Comparison of ENCODE assay signal across 8 cellular contexts in genomic region chr4:99563310-99564186, GRCh38. TPM values are rescaled to one million over a fixed set of nuclear protein-coding genes. Genes with fewer than 3 reads are reported as not detected.
A peak's percentile ranks its signal among the peaks of the same experiment; 100 is the strongest.
DNase-seq lines count a peak whose midpoint lies in the region; ATAC-seq and TF ChIP-seq lines count a peak whose summit lies in the region.

A gene with protein sequence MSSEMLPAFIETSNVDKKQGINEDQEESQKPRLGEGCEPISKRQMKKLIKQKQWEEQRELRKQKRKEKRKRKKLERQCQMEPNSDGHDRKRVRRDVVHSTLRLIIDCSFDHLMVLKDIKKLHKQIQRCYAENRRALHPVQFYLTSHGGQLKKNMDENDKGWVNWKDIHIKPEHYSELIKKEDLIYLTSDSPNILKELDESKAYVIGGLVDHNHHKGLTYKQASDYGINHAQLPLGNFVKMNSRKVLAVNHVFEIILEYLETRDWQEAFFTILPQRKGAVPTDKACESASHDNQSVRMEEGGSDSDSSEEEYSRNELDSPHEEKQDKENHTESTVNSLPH (minus strand): TSS chr4:99564039. CDS start chr4:99559338, 4,701 bp downstream.

- H3K27me3 Mint-ChIP-seq in activated CD4-positive, alpha-beta memory T cell treated with anti-CD3 and anti-CD28 coated beads for 36 hours = peaks cover 7% of the 10 kb centered on the region

- peak within 1 kb of the TSS; percentile 93 for H3K4me3 Mint-ChIP-seq in activated CD4-positive, alpha-beta memory T cell treated with anti-CD3 and anti-CD28 coated beads for 36 hours

- peaks cover 0 to 5% (median 0%) of the 10 kb centered on the region in 45 donors for H3K27me3 ChIP-seq in dorsolateral prefrontal cortex
- H3K27me3 ChIP-seq in liver (ENCODE audit: control insufficient read depth in 4 of 4, insufficient read depth in 4 of 4, low read length in 3 of 4) = no peaks in the 10 kb centered on the region

- H3K4me3 ChIP-seq in dorsolateral prefrontal cortex = peak within 1 kb of the TSS; percentile 60 to 96 (median 84)
- H3K4me3 ChIP-seq in liver (ENCODE audit: low read depth in 1 of 3, low read length in 3 of 3) = peak within 1 kb of the TSS; percentile 71 to 95 (median 93)

- POLR2A ChIA-PET in activated CD4-positive, alpha-beta memory T cell treated with anti-CD3 and anti-CD28 coated beads for 36 hours (lab: Charles Lee) = interaction anchor here (0.6 to 1.5 kb wide), 9 partner anchors 246 to 1056 kb away, joined by 3 to 7 read pairs (median 4); partner anchors contain the start of genes ADH5, H2AZ1 and LAMTOR3

- DNase-seq in NCI-H774 (lab: John Stamatoyannopoulos, UW) (peak; percentile 72), dorsolateral prefrontal cortex (peak; percentile 97 to 99 (median 98))
- peak; percentile 98 for DNase-seq in activated CD4-positive, alpha-beta memory T cell treated with anti-CD3 and anti-CD28 coated beads for 36 hours
- DNase-seq in stimulated activated CD4-positive, alpha-beta T cell treated with anti-CD3 and anti-CD28 coated beads, Interleukin-4, amount 100 ng/mL, for 24 hours = peak; percentile 97

- H3K9ac ChIP-seq in liver (ENCODE audit: low read depth in 1 of 2, low read length in 2 of 2) = peak within 1 kb of the TSS; percentile 95 to 100

- CTCF ChIA-PET in activated CD4-positive, alpha-beta memory T cell treated with anti-CD3 and anti-CD28 coated beads for 36 hours (lab: Charles Lee) = interaction anchor here (0.6 to 2.4 kb wide), 13 partner anchors 12 to 530 kb away, joined by 3 to 35 read pairs (median 4); partner anchors contain the start of genes DAPP1, DNAJB14 and LAMTOR3

- WGBS in liver = under 1% methylated on average over 48 of the region's 48 CpGs

- no peaks in the 10 kb centered on the region for H3K9me3 Mint-ChIP-seq in activated CD4-positive, alpha-beta memory T cell treated with anti-CD3 and anti-CD28 coated beads for 36 hours

- intact Hi-C loops in activated CD4-positive, alpha-beta memory T cell treated with anti-CD3 and anti-CD28 coated beads for 36 hours (cut with micrococcal nuclease) = loop anchor here (1.0 to 10.0 kb wide), 13 partner anchors 55 to 1421 kb away; partner anchors contain the start of genes DAPP1, EIF4E, LAMTOR3 and RAP1GDS1
- intact Hi-C loops in dorsolateral prefrontal cortex (cut with DNase I) = loop anchor here (1.0 to 10.0 kb wide), 4 partner anchors 331 to 569 kb away; partner anchors contain the start of genes LAMTOR3 (in 2 of the 2) and METAP1 (in 1 of the 2)

- H3K9me3 ChIP-seq in liver (ENCODE audit: control insufficient read depth in 4 of 4, low read length in 3 of 4) = no peaks in the 10 kb centered on the region

- no peaks in the 10 kb centered on the region for H3K36me3 Mint-ChIP-seq in activated CD4-positive, alpha-beta memory T cell treated with anti-CD3 and anti-CD28 coated beads for 36 hours

- H3K36me3 ChIP-seq in liver (ENCODE audit: control insufficient read depth in 4 of 4, insufficient read depth in 3 of 4, low read depth in 1 of 4, low read length in 3 of 4) = no peaks in the 10 kb centered on the region

- no peak; the same call in 1 of the 2 replicates for TF ChIP-seq CTCF in C4-2B (conservative IDR thresholded peaks at IDR 0.05)
- TF ChIP-seq CTCF in dorsolateral prefrontal cortex (IDR thresholded peaks at IDR 0.05 in 54 of 56, conservative IDR thresholded peaks at IDR 0.05 in 2 of 56; ENCODE audit: low read depth in 1 of 56, partially characterized antibody in 56 of 56) = peak in 38 of 56 donors; percentile 8 to 50 (median 33)
- TF ChIP-seq CTCF in liver (IDR thresholded peaks at IDR 0.05; ENCODE audit: low read depth, low read length, missing input control) = no peak

- ATAC-seq in GM19395 (IDR thresholded peaks at IDR 0.05; ENCODE audit: unreplicated experiment) (peak; percentile 97), HG03565 (IDR thresholded peaks at IDR 0.05; ENCODE audit: unreplicated experiment) (peak; percentile 87)

- peak within 1 kb of the TSS; percentile 98 for H3K27ac Mint-ChIP-seq in activated CD4-positive, alpha-beta memory T cell treated with anti-CD3 and anti-CD28 coated beads for 36 hours

- H3K4me1 Mint-ChIP-seq in activated CD4-positive, alpha-beta memory T cell treated with anti-CD3 and anti-CD28 coated beads for 36 hours (ENCODE audit: low read depth) = peaks cover 6% of the 10 kb centered on the region

- peak; percentile 6 to 47 for TF ChIP-seq RAD21 in liver (IDR thresholded peaks at IDR 0.05)

- peaks cover 0 to 5% (median 2%) of the 10 kb centered on the region in 4 donors for H3K4me1 ChIP-seq in liver (ENCODE audit: control insufficient read depth in 4 of 4, insufficient read depth in 4 of 4, low read length in 3 of 4)

- peak within 1 kb of the TSS; percentile 82 for H3K27ac ChIP-seq in C4-2B
- H3K27ac ChIP-seq in dorsolateral prefrontal cortex = peak within 1 kb of the TSS; percentile 85 to 99 (median 97)
- H3K27ac ChIP-seq in liver (ENCODE audit: low read depth in 1 of 2, low read length in 2 of 2) = peak within 1 kb of the TSS; percentile 99 to 100

TF ChIP-seq in liver, 16 proteins besides CTCF, POLR2A, EP300 and RAD21:
- TF ChIP-seq YY1 (IDR thresholded peaks at IDR 0.05) (peak; percentile 95), RXRA (IDR thresholded peaks at IDR 0.05) (peak; percentile 33 to 65), HNF4G (IDR thresholded peaks at IDR 0.05) (no peak), NR2F2 (IDR thresholded peaks at IDR 0.05) (peak; percentile 48), GABPA (IDR thresholded peaks at IDR 0.05 in 1 of 2, conservative IDR thresholded peaks at IDR 0.05 in 1 of 2) (peak; percentile 89 to 97), MAX (IDR thresholded peaks at IDR 0.05) (peak; percentile 91), TAF1 (conservative IDR thresholded peaks at IDR 0.05) (peak; percentile 46), ZBTB33 (IDR thresholded peaks at IDR 0.05) (peak; percentile 92), ATF3 (IDR thresholded peaks at IDR 0.05) (peak; percentile 55), HNF4A (conservative IDR thresholded peaks at IDR 0.05) (peak; percentile 25 to 44), EGR1 (IDR thresholded peaks at IDR 0.05; ENCODE audit: low read depth in 2 of 2) (peak; percentile 77 to 86), FOXA1 (IDR thresholded peaks at IDR 0.05) (peak; percentile 44), FOXA2 (IDR thresholded peaks at IDR 0.05) (peak; percentile 26), JUND (IDR thresholded peaks at IDR 0.05) (peak; percentile 73 to 80), SP1 (IDR thresholded peaks at IDR 0.05) (peak; percentile 75)
- TF ChIP-seq, protein P1, sequence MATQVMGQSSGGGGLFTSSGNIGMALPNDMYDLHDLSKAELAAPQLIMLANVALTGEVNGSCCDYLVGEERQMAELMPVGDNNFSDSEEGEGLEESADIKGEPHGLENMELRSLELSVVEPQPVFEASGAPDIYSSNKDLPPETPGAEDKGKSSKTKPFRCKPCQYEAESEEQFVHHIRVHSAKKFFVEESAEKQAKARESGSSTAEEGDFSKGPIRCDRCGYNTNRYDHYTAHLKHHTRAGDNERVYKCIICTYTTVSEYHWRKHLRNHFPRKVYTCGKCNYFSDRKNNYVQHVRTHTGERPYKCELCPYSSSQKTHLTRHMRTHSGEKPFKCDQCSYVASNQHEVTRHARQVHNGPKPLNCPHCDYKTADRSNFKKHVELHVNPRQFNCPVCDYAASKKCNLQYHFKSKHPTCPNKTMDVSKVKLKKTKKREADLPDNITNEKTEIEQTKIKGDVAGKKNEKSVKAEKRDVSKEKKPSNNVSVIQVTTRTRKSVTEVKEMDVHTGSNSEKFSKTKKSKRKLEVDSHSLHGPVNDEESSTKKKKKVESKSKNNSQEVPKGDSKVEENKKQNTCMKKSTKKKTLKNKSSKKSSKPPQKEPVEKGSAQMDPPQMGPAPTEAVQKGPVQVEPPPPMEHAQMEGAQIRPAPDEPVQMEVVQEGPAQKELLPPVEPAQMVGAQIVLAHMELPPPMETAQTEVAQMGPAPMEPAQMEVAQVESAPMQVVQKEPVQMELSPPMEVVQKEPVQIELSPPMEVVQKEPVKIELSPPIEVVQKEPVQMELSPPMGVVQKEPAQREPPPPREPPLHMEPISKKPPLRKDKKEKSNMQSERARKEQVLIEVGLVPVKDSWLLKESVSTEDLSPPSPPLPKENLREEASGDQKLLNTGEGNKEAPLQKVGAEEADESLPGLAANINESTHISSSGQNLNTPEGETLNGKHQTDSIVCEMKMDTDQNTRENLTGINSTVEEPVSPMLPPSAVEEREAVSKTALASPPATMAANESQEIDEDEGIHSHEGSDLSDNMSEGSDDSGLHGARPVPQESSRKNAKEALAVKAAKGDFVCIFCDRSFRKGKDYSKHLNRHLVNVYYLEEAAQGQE (IDR thresholded peaks at IDR 0.05) = peak; percentile 85

RNA-seq across cellular contexts. Expression of the gene that starts here (rescaled TPM):
- 1 to 10 TPM; 5.6 to 8.9 TPM for total RNA-seq in activated CD4-positive, alpha-beta memory T cell treated with anti-CD3 and anti-CD28 coated beads for 36 hours
- total RNA-seq in dorsolateral prefrontal cortex (10 to 100 TPM in 2 of 120 experiments, 1 to 10 TPM in 118; 2.0 to 11.6 (median 5.3) TPM), liver (1 to 10 TPM; 3.8 to 6.8 TPM)
- polyA plus RNA-seq in liver = 1 to 10 TPM; 2.8 to 3.1 TPM

Comparison
In these comparisons a context has a peak if more than half of its experiments do, and no peak if none do; other contexts are left out.
1. Peak in every context shown above with its lines: DNase-seq, ATAC-seq, H3K4me3 ChIP-seq and H3K27ac ChIP-seq.
2. CTCF ChIP-seq: peak in dorsolateral prefrontal cortex (38 of 56); none in C4-2B (single experiment) and liver (single experiment).